In the genomic region with DNA sequence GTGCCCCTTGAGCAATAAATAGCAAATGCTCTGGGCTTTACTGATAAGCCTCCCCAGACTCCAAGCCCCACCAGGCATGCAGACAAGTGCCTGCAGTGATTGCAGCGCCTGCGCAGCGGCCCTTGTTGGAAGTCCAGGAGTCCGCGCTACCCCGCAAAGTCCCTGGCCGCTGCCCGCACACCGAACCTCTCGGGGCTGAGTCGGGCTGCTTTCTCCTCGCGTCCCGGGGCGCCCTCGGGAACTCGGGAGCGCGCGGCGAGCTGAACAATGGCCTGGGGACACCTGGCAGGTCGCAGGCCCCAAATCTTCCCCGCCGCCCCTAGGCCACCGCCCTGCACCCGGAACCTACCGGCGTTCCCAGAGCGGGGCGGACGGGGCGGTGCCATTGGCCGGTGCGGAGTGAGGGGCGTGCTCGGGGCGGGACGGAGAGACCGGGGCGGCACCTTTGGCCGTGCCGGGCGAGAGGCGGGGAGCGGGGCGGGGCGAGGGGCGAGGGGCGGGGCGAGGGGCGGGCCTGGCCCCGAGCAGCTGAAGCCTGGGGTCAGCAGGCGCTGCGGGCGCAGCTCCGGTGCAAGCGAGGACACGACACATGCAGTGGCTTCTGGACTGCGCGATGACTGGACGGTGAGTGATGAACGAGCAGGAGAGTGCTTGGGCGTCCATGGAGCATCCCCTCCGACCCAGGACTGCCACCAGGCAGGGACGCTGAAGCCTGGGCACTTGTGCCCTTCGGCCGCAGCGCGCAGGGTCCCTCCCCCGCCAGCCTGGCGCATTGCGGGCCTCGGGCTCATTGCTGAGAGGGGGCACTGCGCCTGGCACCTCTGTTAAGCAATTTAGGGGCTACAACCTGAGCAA, we compare ENCODE assay signal across 8 cellular contexts. TPM values are rescaled to one million over a fixed set of nuclear protein-coding genes. Genes with fewer than 3 reads are reported as not detected.
DNase-seq lines count a peak whose midpoint lies in the region; ATAC-seq and TF ChIP-seq lines count a peak whose summit lies in the region.

Gene RASSF4, plus strand, starts transcription at position 560 of the 855 bp plus-strand sequence. CDS start 10,401 bp downstream, outside the sequence.

- DNase-seq in ELF-1 (ENCODE audit: low read depth, low spot score) (peak; percentile 93), GM23248 (peak; percentile 93), Kasumi-1 (lab: John Stamatoyannopoulos, UW) (peak; percentile 77 to 90), SJCRH30 (peak; percentile 83 to 84), nucleus accumbens (lab: John Stamatoyannopoulos, UW) (peak; percentile 41 to 95 (median 88)), superior temporal gyrus (ENCODE audit: extremely low spot score) (peak; percentile 84)
- peak; percentile 94 for DNase-seq in activated naive CD4-positive, alpha-beta T cell treated with Interleukin-2 at 50 U/mL for 16 hours

- TF ChIP-seq CTCF in gastroesophageal sphincter (IDR thresholded peaks at IDR 0.05) = peak in 1 of 4 experiments; percentile 2

- H3K27ac ChIP-seq in GM23248 = peak within 1 kb of the TSS; percentile 54
- peak within 1 kb of the TSS; percentile 96 for H3K27ac ChIP-seq in SJCRH30
- H3K27ac ChIP-seq in gastroesophageal sphincter = peak within 1 kb of the TSS; percentile 58 to 94 (median 92)

- H3K27me3 ChIP-seq in GM23248 (replicated peaks; ENCODE audit: insufficient read depth) (no peaks in the 10 kb centered on the region), SJCRH30 (no peaks in the 10 kb centered on the region), gastroesophageal sphincter (no peaks in the 10 kb centered on the region)

- H3K9me3 ChIP-seq in GM23248 (ENCODE audit: low read depth) (no peaks in the 10 kb centered on the region), SJCRH30 (replicated peaks) (no peaks in the 10 kb centered on the region), gastroesophageal sphincter (no peaks in the 10 kb centered on the region)

- in situ Hi-C loops in GM23248 (cut with MboI) = no loop called here

- peak within 1 kb of the TSS; percentile 87 for H3K4me3 ChIP-seq in GM23248
- H3K4me3 ChIP-seq in SJCRH30 = peak within 1 kb of the TSS; percentile 85
- H3K4me3 ChIP-seq in gastroesophageal sphincter = peak within 1 kb of the TSS; percentile 61 to 82

- peak; percentile 95 for ATAC-seq in gastroesophageal sphincter

- peaks cover 10% of the 10 kb centered on the region; the same call in 1 of the 2 replicates for H3F3A ChIP-seq in GM23248 (ENCODE audit: insufficient read depth)

- H3K79me2 ChIP-seq in GM23248 (ENCODE audit: insufficient read depth) = no peaks in the 10 kb centered on the region; the same call in 1 of the 2 replicates

- peak within 1 kb of the TSS; percentile 79 for H2AFZ ChIP-seq in GM23248

- H3K4me1 ChIP-seq in GM23248 (ENCODE audit: insufficient read depth) = peaks cover 6% of the 10 kb centered on the region
- H3K4me1 ChIP-seq in SJCRH30 = peaks cover 22% of the 10 kb centered on the region
- H3K4me1 ChIP-seq in gastroesophageal sphincter = peaks cover 0 to 86% (median 27%) of the 10 kb centered on the region in 3 donors

- H4K20me1 ChIP-seq in GM23248 (ENCODE audit: insufficient read depth) = no peaks in the 10 kb centered on the region

- H3K9ac ChIP-seq in GM23248 = peak within 1 kb of the TSS; percentile 79

- H3K4me2 ChIP-seq in GM23248 (ENCODE audit: unreplicated experiment) = peak within 1 kb of the TSS; percentile 98

- WGBS in GM23248 (ENCODE audit: low coverage in 1 of 2, low lambda C conversion rate in 2 of 2, missing lambda C conversion rate in 2 of 2), 2 experiments = 2 to 3% methylated on average over 39 to 68 of the region's 74 CpGs
- WGBS in gastroesophageal sphincter (ENCODE audit: low coverage in 1 of 2), 2 donors = 0% methylated on average over 7 of the region's 74 CpGs; no CpG with 5 or more reads in 1 of the 2 donors

- peak; percentile 83 to 87 for TF ChIP-seq POLR2A in gastroesophageal sphincter (IDR thresholded peaks at IDR 0.05)

- no peak for TF ChIP-seq EP300 in gastroesophageal sphincter (IDR thresholded peaks at IDR 0.05)

- H3K9me2 ChIP-seq in GM23248 (ENCODE audit: insufficient read depth) = no peaks in the 10 kb centered on the region

- H3K36me3 ChIP-seq in GM23248 (ENCODE audit: low read depth) (no peaks in the 10 kb centered on the region), SJCRH30 (no peaks in the 10 kb centered on the region), gastroesophageal sphincter (peaks cover 0 to 14% of the 10 kb centered on the region in 2 donors)

RNA-seq across cellular contexts. Expression of gene RASSF4, which starts in this region (rescaled TPM):
- 1.0 and 2.1 TPM in 2 replicates for total RNA-seq in GM23248 (2014; rRNA removed; shearing (Covaris generic))
- polyA plus RNA-seq in GM23248 (2016; fragmentation: Nextera tagmentation; extraction: Ambion mirVana) = 2.3 and 2.9 TPM in 2 replicates
- total RNA-seq in SJCRH30 (2014; rRNA removed; shearing (Covaris generic)) = 18.9 and 22.0 TPM in 2 replicates
- 10 to 100 TPM; 23.5 to 57.7 (median 31.6) TPM for total RNA-seq in gastroesophageal sphincter

Comparison
In these comparisons a context has a peak if more than half of its experiments do, and no peak if none do; other contexts are left out.
1. Peak in every context shown above with its lines: DNase-seq, ATAC-seq, H3K4me3 ChIP-seq and H3K27ac ChIP-seq.